Comparison of ENCODE assay signal across 21 cellular contexts in genomic region chr4:41331224-41331623, GRCh38.
"Had no signal": no experiment of that assay in that cellular context is flagged by ENCODE, and none has a peak within 500 bp of the region (broad histone marks: within the 10 kb centered on the region; RNA-seq: fewer than 3 reads in every experiment).

No MANE protein-coding gene starts in this region.

- H3K9me3 Mint-ChIP-seq: activated T-cell treated with anti-CD3 and anti-CD28 coated beads, Interleukin-2, amount 50 U/mL, for 72 hours had no signal

- H3K27me3 Mint-ChIP-seq: natural killer cell treated with Interleukin-12 subunit alpha and Interleukin-12 subunit beta and Interleukin-15 and Interleukin-18, amount 100 ng/mL, for 72 hours had no signal

- H3K4me3 ChIP-seq: esophagus squamous epithelium, sigmoid colon, upper lobe of right lung had no signal

- H3K4me1 ChIP-seq: sigmoid colon had no signal

- ATAC-seq: activated T-cell treated with anti-CD3 and anti-CD28 coated beads, Interleukin-2, amount 50 U/mL, for 72 hours; left ventricle myocardium superior; natural killer cell treated with Interleukin-12 subunit alpha and Interleukin-12 subunit beta and Interleukin-15 and Interleukin-18, amount 100 ng/mL, for 72 hours; upper lobe of right lung had no signal

- H3K36me3 ChIP-seq: esophagus squamous epithelium, sigmoid colon, upper lobe of right lung, WERI-Rb-1 had no signal

- H3K27ac ChIP-seq: esophagus squamous epithelium, sigmoid colon, upper lobe of right lung, WERI-Rb-1 had no signal

- H3K36me3 Mint-ChIP-seq: natural killer cell treated with Interleukin-12 subunit alpha and Interleukin-12 subunit beta and Interleukin-15 and Interleukin-18, amount 100 ng/mL, for 72 hours had no signal

- H3K27ac Mint-ChIP-seq: activated T-cell treated with anti-CD3 and anti-CD28 coated beads, Interleukin-2, amount 50 U/mL, for 72 hours; natural killer cell treated with Interleukin-12 subunit alpha and Interleukin-12 subunit beta and Interleukin-15 and Interleukin-18, amount 100 ng/mL, for 72 hours had no signal

- H3K9me3 ChIP-seq: esophagus squamous epithelium, sigmoid colon, upper lobe of right lung had no signal

- FAIRE-seq: bronchial epithelial cell had no signal

- H3K4me3 Mint-ChIP-seq: activated T-cell treated with anti-CD3 and anti-CD28 coated beads, Interleukin-2, amount 50 U/mL, for 72 hours; natural killer cell treated with Interleukin-12 subunit alpha and Interleukin-12 subunit beta and Interleukin-15 and Interleukin-18, amount 100 ng/mL, for 72 hours had no signal

- DNase-seq: activated CD4-positive, alpha-beta T cell treated with anti-CD3 and anti-CD28 coated beads for 1 hour; activated CD8-positive, alpha-beta memory T cell treated with anti-CD3 and anti-CD28 coated beads for 24 hours; activated CD8-positive, alpha-beta memory T cell treated with anti-CD3 and anti-CD28 coated beads, Interleukin-2, amount 50 U/mL, for 48 hours; activated effector memory CD4-positive, alpha-beta T cell treated with anti-CD3 and anti-CD28 coated beads, Interleukin-2, amount 50 U/mL, for 16 hours; activated naive CD4-positive, alpha-beta T cell treated with anti-CD3 and anti-CD28 coated beads, Interleukin-2, amount 50 U/mL, for 16 hours; activated T-cell treated with anti-CD3 and anti-CD28 coated beads, Interleukin-2, amount 50 U/mL, for 72 hours; aorta; cerebellar nuclear complex; effector CD4-positive, alpha-beta T cell; esophagus squamous epithelium; foreskin fibroblast; hippocampal formation; left ventricle myocardium superior; sigmoid colon; stimulated activated CD8-positive, alpha-beta memory T cell treated with anti-CD3 and anti-CD28 coated beads, Interleukin-4, amount 100 ng/mL, for 48 hours; stimulated activated naive CD4-positive, alpha-beta T cell; T-helper 2 cell; upper lobe of right lung; WERI-Rb-1 had no signal

- H3K27me3 ChIP-seq: esophagus squamous epithelium, sigmoid colon, upper lobe of right lung had no signal
